In genomic region chr5:135423158-135423925, GRCh38 we compare ENCODE assay signal across 16 cellular contexts. TPM values are rescaled to one million over a fixed set of nuclear protein-coding genes. Genes with fewer than 3 reads are reported as not detected.
DNase-seq lines count a peak whose midpoint lies in the region; ATAC-seq and TF ChIP-seq lines count a peak whose summit lies in the region.
"Had no signal": no experiment of that assay in that cellular context is flagged by ENCODE, and none has a peak within 500 bp of the region (broad histone marks: within the 10 kb centered on the region; RNA-seq: fewer than 3 reads in every experiment).

No MANE protein-coding gene starts in this region.

- H3K27me3 Mint-ChIP-seq in natural killer cell (ENCODE audit: low read depth in 2 of 2) = peaks cover 11 to 17% of the 10 kb centered on the region in 2 donors

- peak; percentile 70 for ATAC-seq in left colon
- no peak for ATAC-seq in natural killer cell

- H3K27ac Mint-ChIP-seq in natural killer cell = no peak overlapping the region
- H3K27ac Mint-ChIP-seq: activated B cell treated with CpG ODN at 0.5 μM for 24 hours had no signal

- intact Hi-C loops in left colon (cut with DNase I, micrococcal nuclease) (no loop called here), natural killer cell (cut with micrococcal nuclease) (no loop called here)

- H3K4me3 Mint-ChIP-seq in natural killer cell = no peak overlapping the region
- H3K4me3 Mint-ChIP-seq: activated B cell treated with CpG ODN at 0.5 μM for 24 hours; activated naive CD4-positive, alpha-beta T cell treated with anti-CD3 and anti-CD28 coated beads, Interleukin-2, amount 10 ng/mL, durations not matched to agents 7 days and 5 days had no signal

- H3K36me3 Mint-ChIP-seq in natural killer cell = no peaks in the 10 kb centered on the region
- H3K36me3 Mint-ChIP-seq: activated naive CD4-positive, alpha-beta T cell treated with anti-CD3 and anti-CD28 coated beads, Interleukin-2, amount 10 ng/mL, durations not matched to agents 7 days and 5 days had no signal

- H3K9me3 Mint-ChIP-seq in natural killer cell = peaks cover 0 to 2% of the 10 kb centered on the region in 2 donors

- no peaks in the 10 kb centered on the region for H3K4me1 Mint-ChIP-seq in natural killer cell
- H3K4me1 Mint-ChIP-seq: activated B cell treated with CpG ODN at 0.5 μM for 24 hours had no signal

- TF ChIP-seq CTCF in natural killer cell (IDR thresholded peaks at IDR 0.05) = no peak

- DNase-seq in AML-193 (lab: John Stamatoyannopoulos, UW) = peak; percentile 76 to 80
- peak; percentile 79 for DNase-seq in LoVo (ENCODE audit: low spot score)
- peak; percentile 86 for DNase-seq in SKM-1 treated with dmso at 0.1 percent for 144 hours (lab: John Stamatoyannopoulos, UW; ENCODE audit: unreplicated experiment)
- no peak for DNase-seq in left colon
- DNase-seq in hippocampal formation (lab: John Stamatoyannopoulos, UW) = no peak
- no peak for DNase-seq in NCI-H1436 (lab: John Stamatoyannopoulos, UW)
- no peak for DNase-seq in HCEC 1CT
- DNase-seq in natural killer cell = no peak
- DNase-seq: activated B cell treated with CpG ODN at 0.5 μM for 24 hours; activated naive CD4-positive, alpha-beta T cell treated with anti-CD3 and anti-CD28 coated beads, Interleukin-2, amount 10 ng/mL, durations not matched to agents 7 days and 5 days; DMS 273 treated with DMSO at 0.1 percent for 48 hours; effector CD4-positive, alpha-beta T cell; mesenchymal stem cell; occipital lobe; spleen; SW 1271 had no signal

RNA-seq across cellular contexts. Expression of gene DCANP1, which starts 23.8 kb away (rescaled TPM):
- total RNA-seq in left colon = under 1 TPM in 1 of 2 donors, not detected in 1; 0.08 TPM
- under 1 TPM in 1 of 3 donors, not detected in 2; 0.07 TPM for total RNA-seq in natural killer cell
- total RNA-seq: activated B cell treated with CpG ODN at 0.5 μM for 24 hours, occipital lobe had no signal

RNA-seq across cellular contexts. Expression of gene MACROH2A1, which starts 24.3 kb away (rescaled TPM):
- total RNA-seq in left colon (100 to 1,000 TPM; 212 to 216 TPM), natural killer cell (100 to 1,000 TPM; 139 to 160 (median 139) TPM)

RNA-seq across cellular contexts. Expression of gene TIFAB, which starts 28.8 kb away (rescaled TPM):
- total RNA-seq in left colon (under 1 TPM; 0.09 to 0.31 TPM), natural killer cell (under 1 TPM in 2 of 3 donors, not detected in 1; 0.05 to 0.21 TPM)
- total RNA-seq: activated B cell treated with CpG ODN at 0.5 μM for 24 hours, occipital lobe had no signal

Comparison
In these comparisons a context has a peak if more than half of its experiments do, and no peak if none do; other contexts are left out.
1. DNase-seq: peak in AML-193 (2 of 2), LoVo (single experiment) and SKM-1 treated with dmso at 0.1 percent for 144 hours (single experiment); none in left colon (0 of 2), hippocampal formation (0 of 2), NCI-H1436 (single experiment), HCEC 1CT (single experiment) and natural killer cell (single experiment).